In genomic region chr9:36316049-36316448, GRCh38 we compare ENCODE assay signal across 29 cellular contexts. TPM values are rescaled to one million over a fixed set of nuclear protein-coding genes. Genes with fewer than 3 reads are reported as not detected.
DNase-seq lines count a peak whose midpoint lies in the region; ATAC-seq and TF ChIP-seq lines count a peak whose summit lies in the region.
"Had no signal": no experiment of that assay in that cellular context is flagged by ENCODE, and none has a peak within 500 bp of the region (broad histone marks: within the 10 kb centered on the region; RNA-seq: fewer than 3 reads in every experiment).

No MANE protein-coding gene starts in this region.

- H3K4me3 Mint-ChIP-seq in nephron = no peak overlapping the region
- H3K4me3 Mint-ChIP-seq: activated CD4-positive, alpha-beta T cell treated with anti-CD3 and anti-CD28 coated beads for 36 hours; activated CD8-positive, alpha-beta T cell treated with anti-CD3 and anti-CD28 coated beads for 36 hours; activated naive CD4-positive, alpha-beta T cell treated with anti-CD3 and anti-CD28 coated beads, Interleukin-2, amount 10 ng/mL, durations not matched to agents 7 days and 5 days; activated T-helper 17 cell treated with anti-CD3 and anti-CD28 coated beads, Interleukin-2, amount 50 U/mL, for 72 hours; B cell; natural killer cell had no signal

- peak overlapping the region; percentile 68 for H3K27ac ChIP-seq in 22Rv1
- no peak overlapping the region for H3K27ac ChIP-seq in HEK293 (ENCODE audit: extremely low read depth, low read depth, low read length)
- H3K27ac ChIP-seq in colonic mucosa = peak overlapping the region; percentile 87
- H3K27ac ChIP-seq: brain microvascular endothelial cell, HL-60, KMS-11, thoracic aorta, uterus had no signal

- no peaks in the 10 kb centered on the region for H3K9me3 Mint-ChIP-seq in nephron
- H3K9me3 Mint-ChIP-seq: activated CD8-positive, alpha-beta T cell treated with anti-CD3 and anti-CD28 coated beads for 36 hours; activated naive CD4-positive, alpha-beta T cell treated with anti-CD3 and anti-CD28 coated beads, Interleukin-2, amount 10 ng/mL, durations not matched to agents 7 days and 5 days; activated T-helper 17 cell treated with anti-CD3 and anti-CD28 coated beads, Interleukin-2, amount 50 U/mL, for 72 hours; natural killer cell had no signal

- H3K27ac Mint-ChIP-seq in nephron = peak overlapping the region; percentile 76 to 92 (median 83)
- H3K27ac Mint-ChIP-seq: activated CD4-positive, alpha-beta T cell treated with anti-CD3 and anti-CD28 coated beads for 36 hours; activated CD8-positive, alpha-beta T cell treated with anti-CD3 and anti-CD28 coated beads for 36 hours; activated naive CD4-positive, alpha-beta T cell treated with anti-CD3 and anti-CD28 coated beads, Interleukin-2, amount 10 ng/mL, durations not matched to agents 7 days and 5 days; activated T-helper 17 cell treated with anti-CD3 and anti-CD28 coated beads, Interleukin-2, amount 50 U/mL, for 72 hours; B cell; natural killer cell had no signal

- no peak overlapping the region for H3K9ac ChIP-seq in colonic mucosa (ENCODE audit: low read depth in 2 of 2, low read length in 2 of 2)
- H3K9ac ChIP-seq: KMS-11 had no signal

- TF ChIP-seq CTCF in 22Rv1 (IDR thresholded peaks at IDR 0.05) (no peak), HEK293 (tag by site-specific recombination; IDR thresholded peaks at IDR 0.05) (no peak), colonic mucosa (IDR thresholded peaks at IDR 0.05) (no peak), nephron (IDR thresholded peaks at IDR 0.05; ENCODE audit: unreplicated experiment in 3 of 3) (no peak)

- no peaks in the 10 kb centered on the region for H3K36me3 ChIP-seq in HEK293 (ENCODE audit: control insufficient read depth in 2 of 2, insufficient read depth in 1 of 2, low read length in 2 of 2)
- H3K36me3 ChIP-seq in colonic mucosa = no peaks in the 10 kb centered on the region
- H3K36me3 ChIP-seq: brain microvascular endothelial cell, thoracic aorta, uterus had no signal

- H3K4me1 ChIP-seq in HEK293 (ENCODE audit: control insufficient read depth, insufficient read depth, low read length) = peaks cover 5% of the 10 kb centered on the region; the same call in 1 of the 2 replicates
- peaks cover 10% of the 10 kb centered on the region for H3K4me1 ChIP-seq in colonic mucosa
- H3K4me1 ChIP-seq: uterus had no signal

- no peaks in the 10 kb centered on the region for H3K9me3 ChIP-seq in HEK293 (ENCODE audit: control insufficient read depth, insufficient read depth, low read depth, low read length)
- H3K9me3 ChIP-seq in colonic mucosa = no peaks in the 10 kb centered on the region
- H3K9me3 ChIP-seq: thoracic aorta, uterus had no signal

- H3K27me3 Mint-ChIP-seq in nephron (ENCODE audit: low read depth) = peaks cover 15% of the 10 kb centered on the region
- H3K27me3 Mint-ChIP-seq: activated CD4-positive, alpha-beta T cell treated with anti-CD3 and anti-CD28 coated beads for 36 hours; activated T-helper 17 cell treated with anti-CD3 and anti-CD28 coated beads, Interleukin-2, amount 50 U/mL, for 72 hours had no signal

- no peaks in the 10 kb centered on the region for H3K36me3 Mint-ChIP-seq in nephron (ENCODE audit: low read depth)
- H3K36me3 Mint-ChIP-seq: activated naive CD4-positive, alpha-beta T cell treated with anti-CD3 and anti-CD28 coated beads, Interleukin-2, amount 10 ng/mL, durations not matched to agents 7 days and 5 days; natural killer cell had no signal

- CTCF ChIA-PET in HEK293 (lab: Yijun Ruan, JAX) = interaction anchor here (0.5 to 4.5 kb wide), 2 partner anchors 14 to 28 kb away, joined by 3 to 42 read pairs; no protein-coding TSS in a partner anchor

- DNase-seq in colonic mucosa = no peak
- DNase-seq in NCI-H1930 (lab: John Stamatoyannopoulos, UW) = no peak
- no peak for DNase-seq in foreskin melanocyte
- DNase-seq: activated CD4-positive, alpha-beta T cell treated with anti-CD3 and anti-CD28 coated beads for 36 hours; activated CD8-positive, alpha-beta T cell treated with anti-CD3 and anti-CD28 coated beads for 36 hours; activated naive CD4-positive, alpha-beta T cell treated with anti-CD3 and anti-CD28 coated beads, Interleukin-2, amount 10 ng/mL, durations not matched to agents 7 days and 5 days; DMS153; kidney; MM.1S; natural killer cell; NCI-H1417 treated with DMSO at 0.1 percent for 48 hours; NCI-H345; NCI-H69; SIG-M5; stimulated activated naive CD4-positive, alpha-beta T cell treated with Interleukin-2 at 50 U/mL for 16 hours; SW 1271; uterus had no signal

- H3K27me3 ChIP-seq in colonic mucosa = no peaks in the 10 kb centered on the region
- H3K27me3 ChIP-seq: brain microvascular endothelial cell, uterus had no signal

- peaks cover 44% of the 10 kb centered on the region for H3K4me1 Mint-ChIP-seq in nephron
- H3K4me1 Mint-ChIP-seq: activated CD4-positive, alpha-beta T cell treated with anti-CD3 and anti-CD28 coated beads for 36 hours; activated naive CD4-positive, alpha-beta T cell treated with anti-CD3 and anti-CD28 coated beads, Interleukin-2, amount 10 ng/mL, durations not matched to agents 7 days and 5 days; activated T-helper 17 cell treated with anti-CD3 and anti-CD28 coated beads, Interleukin-2, amount 50 U/mL, for 72 hours; B cell; natural killer cell had no signal

- no peak overlapping the region for H3K4me3 ChIP-seq in HEK293 (ENCODE audit: low read depth, low read length)
- no peak overlapping the region for H3K4me3 ChIP-seq in colonic mucosa
- H3K4me3 ChIP-seq: GM12878, thoracic aorta, uterus had no signal

- POLR2A ChIA-PET in HEK293 (lab: Yijun Ruan, JAX) = no interaction called here

- ATAC-seq in GM18520 (IDR thresholded peaks at IDR 0.05; ENCODE audit: unreplicated experiment) (no peak), GM21390 (IDR thresholded peaks at IDR 0.05; ENCODE audit: unreplicated experiment) (no peak)
- ATAC-seq: activated CD4-positive, alpha-beta T cell treated with anti-CD3 and anti-CD28 coated beads for 36 hours; activated CD8-positive, alpha-beta T cell treated with anti-CD3 and anti-CD28 coated beads for 36 hours; activated T-helper 17 cell treated with anti-CD3 and anti-CD28 coated beads, Interleukin-2, amount 50 U/mL, for 72 hours; GM12878; natural killer cell had no signal

- intact Hi-C loops in colonic mucosa (cut with DNase I) = no loop called here

TF ChIP-seq in HEK293, 187 proteins besides CTCF, POLR2A, EP300 and RAD21:
- TF ChIP-seq, protein P1, sequence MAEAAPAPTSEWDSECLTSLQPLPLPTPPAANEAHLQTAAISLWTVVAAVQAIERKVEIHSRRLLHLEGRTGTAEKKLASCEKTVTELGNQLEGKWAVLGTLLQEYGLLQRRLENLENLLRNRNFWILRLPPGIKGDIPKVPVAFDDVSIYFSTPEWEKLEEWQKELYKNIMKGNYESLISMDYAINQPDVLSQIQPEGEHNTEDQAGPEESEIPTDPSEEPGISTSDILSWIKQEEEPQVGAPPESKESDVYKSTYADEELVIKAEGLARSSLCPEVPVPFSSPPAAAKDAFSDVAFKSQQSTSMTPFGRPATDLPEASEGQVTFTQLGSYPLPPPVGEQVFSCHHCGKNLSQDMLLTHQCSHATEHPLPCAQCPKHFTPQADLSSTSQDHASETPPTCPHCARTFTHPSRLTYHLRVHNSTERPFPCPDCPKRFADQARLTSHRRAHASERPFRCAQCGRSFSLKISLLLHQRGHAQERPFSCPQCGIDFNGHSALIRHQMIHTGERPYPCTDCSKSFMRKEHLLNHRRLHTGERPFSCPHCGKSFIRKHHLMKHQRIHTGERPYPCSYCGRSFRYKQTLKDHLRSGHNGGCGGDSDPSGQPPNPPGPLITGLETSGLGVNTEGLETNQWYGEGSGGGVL (tag by site-specific recombination; IDR thresholded peaks at IDR 0.05) = peak; percentile 69
- TF ChIP-seq ZNF768 (tag by site-specific recombination; IDR thresholded peaks at IDR 0.05) = no peak

RNA-seq across cellular contexts. Expression of gene GNE, which starts 57.8 kb away (rescaled TPM):
- 100 to 1,000 TPM; 150 to 190 TPM for total RNA-seq in colonic mucosa
